Comparison of ENCODE assay signal across 9 cellular contexts in the genomic region with DNA sequence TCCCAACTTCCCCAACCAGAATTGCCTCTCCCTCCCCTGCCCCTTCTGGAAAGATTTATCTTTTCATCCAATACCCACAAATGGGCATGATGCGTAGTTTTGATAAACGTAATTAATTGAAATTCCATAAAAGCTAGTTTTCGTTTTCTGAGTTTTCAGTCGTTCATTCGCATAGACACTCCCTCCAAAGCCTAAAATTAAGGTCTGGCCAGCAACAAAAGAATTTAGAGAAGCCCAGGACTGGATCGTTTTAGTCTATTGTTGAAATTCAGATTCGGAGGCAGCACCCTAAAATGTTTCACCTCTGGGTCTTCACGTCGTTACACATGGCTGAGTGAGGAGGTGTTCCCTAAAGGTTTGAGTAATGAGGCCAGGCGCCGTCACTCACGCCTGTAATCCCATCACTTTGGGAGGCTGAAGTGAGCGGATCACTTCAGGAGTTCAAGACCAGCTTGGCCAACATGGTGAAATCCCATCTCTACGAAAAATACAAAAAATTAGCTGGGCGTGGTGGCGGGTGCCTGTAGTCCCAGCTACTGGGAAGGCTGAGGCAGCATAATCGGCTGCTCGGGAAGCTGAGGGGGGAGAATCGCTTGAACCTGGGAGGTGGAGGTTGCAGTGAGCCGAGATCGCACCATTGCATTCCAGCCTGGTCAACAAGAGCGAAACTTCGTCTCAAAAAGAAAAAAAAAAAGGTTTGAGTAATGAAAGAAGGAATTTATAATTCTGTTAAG. TPM values are rescaled to one million over a fixed set of nuclear protein-coding genes. Genes with fewer than 3 reads are reported as not detected.
DNase-seq lines count a peak whose midpoint lies in the region; ATAC-seq and TF ChIP-seq lines count a peak whose summit lies in the region.
"Had no signal": no experiment of that assay in that cellular context is flagged by ENCODE, and none has a peak within 500 bp of the region (broad histone marks: within the 10 kb centered on the region; RNA-seq: fewer than 3 reads in every experiment).

No MANE protein-coding gene starts in this region.

- CTCF ChIA-PET in HEK293T (lab: Yijun Ruan, JAX), result interaction anchor here (0.6 kb wide), 1 partner anchor 613 kb away, joined by 3 read pairs; no protein-coding TSS in a partner anchor

- H4K20me1 ChIP-seq in smooth muscle cell (ENCODE audit: low read depth), result peaks cover 33% of the 10 kb centered on the region

- POLR2A ChIA-PET in HEK293T (lab: Yijun Ruan, JAX), result interaction anchor here (0.6 to 2.4 kb wide), 5 partner anchors 20 to 108 kb away, joined by 3 to 9 read pairs (median 6); partner anchors contain the start of genes ALG8, INTS4, KCTD21 and USP35

- no peaks in the 10 kb centered on the region for H3K27me3 ChIP-seq in right cardiac atrium (ENCODE audit: control insufficient read depth, insufficient read depth)
- no peaks in the 10 kb centered on the region for H3K27me3 ChIP-seq in smooth muscle cell (ENCODE audit: low read depth)

- H3K4me3 ChIP-seq in WI38 (ENCODE audit: low read depth, low read length), result peak overlapping the region; percentile 79
- peak overlapping the region; percentile 86 for H3K4me3 ChIP-seq in right cardiac atrium (ENCODE audit: low read length)
- H3K4me3 ChIP-seq in smooth muscle cell, result peak overlapping the region; percentile 99

- H3K4me2 ChIP-seq in smooth muscle cell, result peak overlapping the region; percentile 99

- H3K9me3 ChIP-seq in right cardiac atrium (ENCODE audit: control insufficient read depth, low read length) (no peaks in the 10 kb centered on the region), smooth muscle cell (replicated peaks; ENCODE audit: low read depth) (no peaks in the 10 kb centered on the region)

- peak overlapping the region; percentile 95 for H3K9ac ChIP-seq in smooth muscle cell (ENCODE audit: low read depth)

- peaks cover 49% of the 10 kb centered on the region for H3K79me2 ChIP-seq in smooth muscle cell (ENCODE audit: low read depth)

- no peaks in the 10 kb centered on the region for H3K36me3 ChIP-seq in smooth muscle cell (ENCODE audit: low read depth)

- intact Hi-C loops in right cardiac atrium (cut with DNase I), result no loop called here

- 58% methylated on average over 23 of the region's 23 CpGs for WGBS in right cardiac atrium
- WGBS in smooth muscle cell (ENCODE audit: low lambda C conversion rate), result 67% methylated on average over 23 of the region's 23 CpGs

- H3F3A ChIP-seq in smooth muscle cell (ENCODE audit: low read depth), result no peaks in the 10 kb centered on the region

- TF ChIP-seq CTCF in WI38 (IDR thresholded peaks at IDR 0.05; ENCODE audit: low read depth, low read length) (no peak), smooth muscle cell (IDR thresholded peaks at IDR 0.05; ENCODE audit: borderline replicate concordance, insufficient read depth, poor library complexity, severe bottlenecking) (no peak)

- peaks cover 13% of the 10 kb centered on the region for H3K4me1 ChIP-seq in right cardiac atrium (ENCODE audit: control insufficient read depth, insufficient read depth, low read length)
- peaks cover 10% of the 10 kb centered on the region for H3K4me1 ChIP-seq in smooth muscle cell (ENCODE audit: low read depth)

- H3K27ac ChIP-seq in right cardiac atrium (ENCODE audit: low read length) (peak overlapping the region; percentile 73), smooth muscle cell (ENCODE audit: low read depth) (peak overlapping the region; percentile 78)

- DNase-seq in HEK293T (ENCODE audit: extremely low spot score) (no peak), right cardiac atrium (peak in 1 of 3 donors; percentile 44), smooth muscle cell (lab: John Stamatoyannopoulos, UW; ENCODE audit: unreplicated experiment) (no peak), NCI-H524 (lab: John Stamatoyannopoulos, UW) (no peak), HCEC 1CT (no peak), NCI-H524 treated with DMSO at 0.1 percent for 48 hours (lab: John Stamatoyannopoulos, UW) (no peak)

- peak overlapping the region; percentile 98 for H2AFZ ChIP-seq in smooth muscle cell (ENCODE audit: low read depth)

- peak in 1 of 2 donors; percentile 10 for ATAC-seq in right cardiac atrium
- ATAC-seq in GM18867 (IDR thresholded peaks at IDR 0.05; ENCODE audit: unreplicated experiment), result no peak

TF ChIP-seq in HEK293T, 16 proteins besides CTCF, POLR2A, EP300 and RAD21:
- TF ChIP-seq ZNF384 (IDR thresholded peaks at IDR 0.05), result no peak
- TF ChIP-seq L3MBTL2 (conservative IDR thresholded peaks at IDR 0.05), result 0 out of 2 replicates have a peak, but pooled peaks have one; percentile 26

RNA-seq across cellular contexts. Expression of gene NDUFC2, which starts 0.6 kb away (rescaled TPM):
- total RNA-seq in right cardiac atrium (100 to 1,000 TPM; 238 to 276 (median 258) TPM), smooth muscle cell (135 and 164 TPM in 2 replicates)
- polyA plus RNA-seq in right cardiac atrium (298 TPM), smooth muscle cell (472 and 509 TPM in 2 replicates)

RNA-seq across cellular contexts. Expression of gene THRSP, which starts 16.6 kb away (rescaled TPM):
- total RNA-seq in right cardiac atrium (1 to 10 TPM in 2 of 4 donors, under 1 TPM in 1, not detected in 1; 0.66 to 7.3 (median 1.4) TPM), smooth muscle cell (not detected in 2 replicates)
- polyA plus RNA-seq in right cardiac atrium (80.3 TPM), smooth muscle cell (not detected in 2 replicates)
- total RNA-seq: pulmonary artery endothelial cell had no signal

RNA-seq across cellular contexts. Expression of gene KCTD14, which starts 57.2 kb away (rescaled TPM):
- total RNA-seq in right cardiac atrium, result under 1 TPM in 3 of 4 donors, not detected in 1; 0.43 to 0.56 (median 0.45) TPM
- polyA plus RNA-seq in right cardiac atrium, result 0.36 TPM
- total RNA-seq in smooth muscle cell, result 0.45 and 1.5 TPM in 2 replicates
- 1.7 and 4.6 TPM in 2 replicates for polyA plus RNA-seq in smooth muscle cell

RNA-seq across cellular contexts. Expression of gene ALG8, which starts 59.2 kb away (rescaled TPM):
- total RNA-seq in right cardiac atrium (10 to 100 TPM; 13.2 to 26.0 (median 20.0) TPM), smooth muscle cell (68.3 and 103 TPM in 2 replicates)
- polyA plus RNA-seq in right cardiac atrium (27.2 TPM), smooth muscle cell (62.0 and 66.4 TPM in 2 replicates)
